Comparison of ENCODE assay signal across 1 cellular context in the genomic region with DNA sequence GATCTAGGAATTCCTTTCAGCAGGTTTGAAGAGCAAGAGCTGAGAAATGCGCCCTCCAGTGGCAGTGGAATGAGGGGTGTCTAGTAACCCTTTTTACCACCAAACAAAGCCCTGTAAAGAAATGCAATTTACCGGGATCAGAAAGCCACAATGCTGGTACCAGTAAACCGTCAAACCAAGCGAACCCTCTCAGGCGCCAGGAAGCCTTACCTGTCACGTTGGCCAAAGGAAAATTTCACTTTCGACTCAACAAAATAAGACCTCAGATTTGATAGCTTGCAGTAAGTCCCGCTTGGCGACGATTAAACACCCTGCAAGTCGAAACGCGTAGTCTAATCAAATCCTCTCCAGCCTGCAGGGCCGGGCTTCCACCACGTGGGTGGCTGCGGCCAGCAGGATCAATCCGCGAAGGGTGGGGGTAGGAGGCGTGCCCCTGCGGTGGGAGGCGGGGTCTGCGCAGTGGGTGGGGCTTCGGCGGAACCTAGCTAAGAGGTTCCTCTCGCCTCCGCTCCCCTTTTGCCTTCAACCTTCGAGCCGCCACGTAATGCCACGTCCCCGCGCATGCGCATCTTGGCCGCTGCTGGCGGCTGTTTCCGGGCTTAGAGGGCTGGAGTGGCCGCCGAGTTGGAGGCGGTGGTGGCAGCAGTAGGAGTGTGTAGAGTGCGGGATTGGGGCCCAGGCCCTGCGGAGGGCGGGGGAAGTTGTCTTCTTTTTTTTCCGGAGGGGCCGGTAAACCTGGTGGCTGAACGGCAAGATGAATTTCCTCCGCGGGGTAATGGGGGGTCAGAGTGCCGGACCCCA.
TF ChIP-seq lines count a peak whose summit lies in the region.

A gene with protein sequence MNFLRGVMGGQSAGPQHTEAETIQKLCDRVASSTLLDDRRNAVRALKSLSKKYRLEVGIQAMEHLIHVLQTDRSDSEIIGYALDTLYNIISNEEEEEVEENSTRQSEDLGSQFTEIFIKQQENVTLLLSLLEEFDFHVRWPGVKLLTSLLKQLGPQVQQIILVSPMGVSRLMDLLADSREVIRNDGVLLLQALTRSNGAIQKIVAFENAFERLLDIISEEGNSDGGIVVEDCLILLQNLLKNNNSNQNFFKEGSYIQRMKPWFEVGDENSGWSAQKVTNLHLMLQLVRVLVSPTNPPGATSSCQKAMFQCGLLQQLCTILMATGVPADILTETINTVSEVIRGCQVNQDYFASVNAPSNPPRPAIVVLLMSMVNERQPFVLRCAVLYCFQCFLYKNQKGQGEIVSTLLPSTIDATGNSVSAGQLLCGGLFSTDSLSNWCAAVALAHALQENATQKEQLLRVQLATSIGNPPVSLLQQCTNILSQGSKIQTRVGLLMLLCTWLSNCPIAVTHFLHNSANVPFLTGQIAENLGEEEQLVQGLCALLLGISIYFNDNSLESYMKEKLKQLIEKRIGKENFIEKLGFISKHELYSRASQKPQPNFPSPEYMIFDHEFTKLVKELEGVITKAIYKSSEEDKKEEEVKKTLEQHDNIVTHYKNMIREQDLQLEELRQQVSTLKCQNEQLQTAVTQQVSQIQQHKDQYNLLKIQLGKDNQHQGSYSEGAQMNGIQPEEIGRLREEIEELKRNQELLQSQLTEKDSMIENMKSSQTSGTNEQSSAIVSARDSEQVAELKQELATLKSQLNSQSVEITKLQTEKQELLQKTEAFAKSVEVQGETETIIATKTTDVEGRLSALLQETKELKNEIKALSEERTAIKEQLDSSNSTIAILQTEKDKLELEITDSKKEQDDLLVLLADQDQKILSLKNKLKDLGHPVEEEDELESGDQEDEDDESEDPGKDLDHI (plus strand): TSS at position 512 of the 801 bp plus-strand sequence. CDS start 243 bp downstream, at position 755.

TF ChIP-seq in HEK293, 187 proteins besides CTCF, POLR2A, EP300 and RAD21 (continued from another document):
- TF ChIP-seq ZNF585B (tag by site-specific recombination; IDR thresholded peaks at IDR 0.05) (no peak), ZBTB44 (tag by site-specific recombination; IDR thresholded peaks at IDR 0.05) (no peak), ZNF664 (tag by site-specific recombination; IDR thresholded peaks at IDR 0.05) (no peak), SALL2 (tag by site-specific recombination; IDR thresholded peaks at IDR 0.05; ENCODE audit: borderline replicate concordance) (no peak), ZNF292 (tag by site-specific recombination; IDR thresholded peaks at IDR 0.05; ENCODE audit: borderline replicate concordance, low read depth) (no peak), ZNF366 (tag by site-specific recombination; conservative IDR thresholded peaks at IDR 0.05) (no peak), ZNF211 (tag by site-specific recombination; IDR thresholded peaks at IDR 0.05; ENCODE audit: low read depth) (no peak), GLI2 (tag by site-specific recombination; IDR thresholded peaks at IDR 0.05; ENCODE audit: borderline replicate concordance, low read depth) (no peak), ZFP37 (tag by site-specific recombination; IDR thresholded peaks at IDR 0.05) (peak; percentile 76), ZEB2 (tag by site-specific recombination; IDR thresholded peaks at IDR 0.05) (peak; percentile 78), ZNF561 (tag by site-specific recombination; IDR thresholded peaks at IDR 0.05; ENCODE audit: borderline replicate concordance) (peak; percentile 76; the same call in 1 of the 2 replicates), ZNF24 (tag by site-specific recombination; IDR thresholded peaks at IDR 0.05) (0 out of 2 replicates have a peak, but pooled peaks have one; percentile 41), BCL11A (tag by site-specific recombination; IDR thresholded peaks at IDR 0.05; ENCODE audit: low read depth) (no peak)
- TF ChIP-seq, protein P1, sequence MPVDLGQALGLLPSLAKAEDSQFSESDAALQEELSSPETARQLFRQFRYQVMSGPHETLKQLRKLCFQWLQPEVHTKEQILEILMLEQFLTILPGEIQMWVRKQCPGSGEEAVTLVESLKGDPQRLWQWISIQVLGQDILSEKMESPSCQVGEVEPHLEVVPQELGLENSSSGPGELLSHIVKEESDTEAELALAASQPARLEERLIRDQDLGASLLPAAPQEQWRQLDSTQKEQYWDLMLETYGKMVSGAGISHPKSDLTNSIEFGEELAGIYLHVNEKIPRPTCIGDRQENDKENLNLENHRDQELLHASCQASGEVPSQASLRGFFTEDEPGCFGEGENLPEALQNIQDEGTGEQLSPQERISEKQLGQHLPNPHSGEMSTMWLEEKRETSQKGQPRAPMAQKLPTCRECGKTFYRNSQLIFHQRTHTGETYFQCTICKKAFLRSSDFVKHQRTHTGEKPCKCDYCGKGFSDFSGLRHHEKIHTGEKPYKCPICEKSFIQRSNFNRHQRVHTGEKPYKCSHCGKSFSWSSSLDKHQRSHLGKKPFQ (tag by site-specific recombination; IDR thresholded peaks at IDR 0.05), result no peak
- TF ChIP-seq, protein P2, sequence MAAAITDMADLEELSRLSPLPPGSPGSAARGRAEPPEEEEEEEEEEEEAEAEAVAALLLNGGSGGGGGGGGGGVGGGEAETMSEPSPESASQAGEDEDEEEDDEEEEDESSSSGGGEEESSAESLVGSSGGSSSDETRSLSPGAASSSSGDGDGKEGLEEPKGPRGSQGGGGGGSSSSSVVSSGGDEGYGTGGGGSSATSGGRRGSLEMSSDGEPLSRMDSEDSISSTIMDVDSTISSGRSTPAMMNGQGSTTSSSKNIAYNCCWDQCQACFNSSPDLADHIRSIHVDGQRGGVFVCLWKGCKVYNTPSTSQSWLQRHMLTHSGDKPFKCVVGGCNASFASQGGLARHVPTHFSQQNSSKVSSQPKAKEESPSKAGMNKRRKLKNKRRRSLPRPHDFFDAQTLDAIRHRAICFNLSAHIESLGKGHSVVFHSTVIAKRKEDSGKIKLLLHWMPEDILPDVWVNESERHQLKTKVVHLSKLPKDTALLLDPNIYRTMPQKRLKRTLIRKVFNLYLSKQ (tag by site-specific recombination; IDR thresholded peaks at IDR 0.05; ENCODE audit: borderline replicate concordance), result no peak
- TF ChIP-seq, protein P3, sequence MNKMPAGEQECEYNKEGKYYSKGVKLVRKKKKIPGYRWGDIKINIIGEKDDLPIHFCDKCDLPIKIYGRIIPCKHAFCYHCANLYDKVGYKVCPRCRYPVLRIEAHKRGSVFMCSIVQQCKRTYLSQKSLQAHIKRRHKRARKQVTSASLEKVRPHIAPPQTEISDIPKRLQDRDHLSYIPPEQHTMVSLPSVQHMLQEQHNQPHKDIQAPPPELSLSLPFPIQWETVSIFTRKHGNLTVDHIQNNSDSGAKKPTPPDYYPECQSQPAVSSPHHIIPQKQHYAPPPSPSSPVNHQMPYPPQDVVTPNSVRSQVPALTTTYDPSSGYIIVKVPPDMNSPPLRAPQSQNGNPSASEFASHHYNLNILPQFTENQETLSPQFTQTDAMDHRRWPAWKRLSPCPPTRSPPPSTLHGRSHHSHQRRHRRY (tag by site-specific recombination; IDR thresholded peaks at IDR 0.05), result no peak
